ENCODE assay signal across 29 cellular contexts in the genomic region with DNA sequence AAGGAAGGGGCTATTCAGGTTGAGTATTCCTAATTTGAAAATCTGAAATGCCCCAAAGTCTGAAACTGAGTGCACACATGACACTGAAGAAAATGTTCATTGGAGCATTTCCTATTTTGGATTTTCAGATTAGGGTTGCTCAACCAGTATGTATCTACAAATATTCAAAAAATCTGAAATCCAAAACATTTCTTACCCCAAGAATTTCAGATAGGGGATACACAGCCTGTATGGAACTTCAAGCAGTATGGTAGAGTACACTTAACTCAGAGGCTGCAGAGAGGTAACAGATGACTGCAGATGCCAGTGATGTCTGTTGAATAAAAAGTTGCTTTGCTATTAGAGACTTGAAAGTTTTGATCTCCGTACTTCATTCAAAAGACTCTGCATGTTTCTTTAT. TPM values are rescaled to one million over a fixed set of nuclear protein-coding genes. Genes with fewer than 3 reads are reported as not detected.
DNase-seq lines count a peak whose midpoint lies in the region; ATAC-seq and TF ChIP-seq lines count a peak whose summit lies in the region.
"Had no signal": no experiment of that assay in that cellular context is flagged by ENCODE, and none has a peak within 500 bp of the region (broad histone marks: within the 10 kb centered on the region; RNA-seq: fewer than 3 reads in every experiment).

No MANE protein-coding gene starts in this region.

- POLR2A ChIA-PET in activated CD4-positive, alpha-beta memory T cell treated with anti-CD3 and anti-CD28 coated beads, Interleukin-2, amount 10 ng/mL, durations not matched to agents 7 days and 5 days (lab: Charles Lee) = interaction anchor here (0.6 to 1.7 kb wide), 4 partner anchors 12 to 175 kb away, joined by 3 to 6 read pairs (median 5); partner anchors contain the start of gene TAF12

- H3K36me3 Mint-ChIP-seq in activated CD4-positive, alpha-beta memory T cell treated with anti-CD3 and anti-CD28 coated beads, Interleukin-2, amount 10 ng/mL, durations not matched to agents 7 days and 5 days (ENCODE audit: low read depth) = peaks cover 24% of the 10 kb centered on the region

- H3K27me3 Mint-ChIP-seq in activated CD4-positive, alpha-beta memory T cell treated with anti-CD3 and anti-CD28 coated beads, Interleukin-2, amount 10 ng/mL, durations not matched to agents 7 days and 5 days = no peaks in the 10 kb centered on the region
- H3K27me3 Mint-ChIP-seq: activated CD4-positive, alpha-beta T cell treated with anti-CD3 and anti-CD28 coated beads for 36 hours; activated naive CD8-positive, alpha-beta T cell; memory B cell; stimulated activated memory B cell treated with anti-CD40 and anti-IgM and Interleukin-4, amounts not matched to agents 10 μg/mL and 1 μg/mL and 100 μg/mL, for 72 hours had no signal

- H3K4me1 ChIP-seq in DOHH2 (ENCODE audit: control insufficient read depth, low read length) (peaks cover 12% of the 10 kb centered on the region; the same call in 1 of the 2 replicates), OCI-LY1 (ENCODE audit: insufficient read depth, low read length, severe bottlenecking) (peaks cover 30% of the 10 kb centered on the region), fibroblast of lung (ENCODE audit: control insufficient read depth, extremely low read depth, insufficient read depth, low read length) (peaks cover 8% of the 10 kb centered on the region), osteoblast (ENCODE audit: insufficient read depth, low read length) (peaks cover 26% of the 10 kb centered on the region)

- peak in 1 of 2 donors; percentile 42 for DNase-seq in fibroblast of lung (ENCODE audit: low read depth in 2 of 2)
- no peak for DNase-seq in osteoblast (ENCODE audit: insufficient read length, low spot score, missing footprints)
- DNase-seq in GM19238 (ENCODE audit: insufficient read length, low spot score) = no peak
- DNase-seq in activated CD4-positive, alpha-beta memory T cell treated with anti-CD3 and anti-CD28 coated beads, Interleukin-2, amount 10 ng/mL, durations not matched to agents 7 days and 5 days = no peak
- no peak for DNase-seq in T-helper 9 cell
- DNase-seq: activated CD4-positive, alpha-beta T cell treated with anti-CD3 and anti-CD28 coated beads for 36 hours; activated CD8-positive, alpha-beta memory T cell treated with anti-CD3 and anti-CD28 coated beads for 24 hours; activated effector memory CD4-positive, alpha-beta T cell treated with Interleukin-2 at 50 U/mL for 16 hours; aorta; caudate nucleus; dermis blood vessel endothelial cell; heart left ventricle; NCI-H1417 treated with DMSO at 0.1 percent for 48 hours; NCI-H2081 treated with DMSO at 0.1 percent for 48 hours; NCI-H748 treated with DMSO at 0.1 percent for 48 hours; RPMI8226; stimulated activated CD4-positive, alpha-beta T cell treated with anti-CD3 and anti-CD28 coated beads, Interleukin-4, amount 100 ng/mL, for 4 hours; uterus had no signal

- H3K79me2 ChIP-seq in DOHH2 (ENCODE audit: control insufficient read depth, low read length) = peaks cover 100% of the 10 kb centered on the region
- H3K79me2 ChIP-seq in OCI-LY1 (ENCODE audit: insufficient read depth, low read length) = peaks cover 98% of the 10 kb centered on the region
- H3K79me2 ChIP-seq in fibroblast of lung (ENCODE audit: control insufficient read depth, insufficient read depth, low read length) = peaks cover 100% of the 10 kb centered on the region
- H3K79me2 ChIP-seq in osteoblast (ENCODE audit: insufficient read depth, low read length) = peaks cover 100% of the 10 kb centered on the region

- H3K27me3 ChIP-seq in DOHH2 (ENCODE audit: control insufficient read depth, low read length) (no peaks in the 10 kb centered on the region), OCI-LY1 (ENCODE audit: insufficient read depth, low read length) (no peaks in the 10 kb centered on the region), fibroblast of lung (ENCODE audit: control insufficient read depth, insufficient read depth, low read length) (no peaks in the 10 kb centered on the region), osteoblast (ENCODE audit: insufficient read depth, low read length) (no peaks in the 10 kb centered on the region)
- H3K27me3 ChIP-seq: heart left ventricle, SJSA1, uterus had no signal

- H3K9me2 ChIP-seq in DOHH2 (replicated peaks; ENCODE audit: control insufficient read depth, low read length) (no peaks in the 10 kb centered on the region), OCI-LY1 (ENCODE audit: low read depth, low read length) (no peaks in the 10 kb centered on the region)

- no peak for ATAC-seq in HG03108 (IDR thresholded peaks at IDR 0.05; ENCODE audit: unreplicated experiment)
- ATAC-seq: activated CD4-positive, alpha-beta T cell treated with anti-CD3 and anti-CD28 coated beads for 36 hours; heart left ventricle; sciatic nerve; stimulated activated memory B cell treated with anti-CD40 and anti-IgM and Interleukin-4, amounts not matched to agents 10 μg/mL and 1 μg/mL and 100 μg/mL, for 72 hours had no signal

- H3K27ac Mint-ChIP-seq in activated CD4-positive, alpha-beta memory T cell treated with anti-CD3 and anti-CD28 coated beads, Interleukin-2, amount 10 ng/mL, durations not matched to agents 7 days and 5 days = no peak overlapping the region
- H3K27ac Mint-ChIP-seq: activated CD4-positive, alpha-beta T cell treated with anti-CD3 and anti-CD28 coated beads for 36 hours; activated naive CD8-positive, alpha-beta T cell; memory B cell; stimulated activated memory B cell treated with anti-CD40 and anti-IgM and Interleukin-4, amounts not matched to agents 10 μg/mL and 1 μg/mL and 100 μg/mL, for 72 hours; T-helper 2 cell treated with Interferon-gamma antibody and Interleukin-4, amounts not matched to agents 5 μg/mL and 100 μg/mL, for 36 hours had no signal

- H3F3A ChIP-seq in DOHH2 (ENCODE audit: control insufficient read depth, insufficient read depth) (peaks cover 8% of the 10 kb centered on the region; the same call in 1 of the 2 replicates), OCI-LY1 (ENCODE audit: insufficient read depth, low read length) (no peaks in the 10 kb centered on the region)

- H3K4me3 ChIP-seq in DOHH2 (ENCODE audit: low read length) = no peak overlapping the region
- H3K4me3 ChIP-seq in OCI-LY1 (ENCODE audit: low read depth, low read length, poor library complexity, severe bottlenecking) = no peak overlapping the region
- no peak overlapping the region for H3K4me3 ChIP-seq in fibroblast of lung (replicated peaks in 1 of 4; ENCODE audit: control extremely low read depth in 1 of 4, insufficient read depth in 1 of 4, low read depth in 3 of 4, low read length in 4 of 4)
- H3K4me3 ChIP-seq in osteoblast (ENCODE audit: insufficient read depth, low read length) = no peak overlapping the region
- H3K4me3 ChIP-seq: heart left ventricle, SJSA1, uterus had no signal

- H3K9me3 Mint-ChIP-seq in activated CD4-positive, alpha-beta memory T cell treated with anti-CD3 and anti-CD28 coated beads, Interleukin-2, amount 10 ng/mL, durations not matched to agents 7 days and 5 days = no peaks in the 10 kb centered on the region
- H3K9me3 Mint-ChIP-seq: memory B cell; stimulated activated memory B cell treated with anti-CD40 and anti-IgM and Interleukin-4, amounts not matched to agents 10 μg/mL and 1 μg/mL and 100 μg/mL, for 72 hours; T-helper 2 cell treated with Interferon-gamma antibody and Interleukin-4, amounts not matched to agents 5 μg/mL and 100 μg/mL, for 36 hours had no signal

- H3K9ac ChIP-seq in OCI-LY1 (ENCODE audit: low read length) = no peak overlapping the region
- H3K9ac ChIP-seq in fibroblast of lung (ENCODE audit: insufficient read depth, low read length) = no peak overlapping the region
- H3K9ac ChIP-seq: KMS-11 had no signal

- H3K27ac ChIP-seq in DOHH2 (ENCODE audit: low read depth, low read length) = no peak overlapping the region
- no peak overlapping the region for H3K27ac ChIP-seq in OCI-LY1 (ENCODE audit: low read depth, low read length, poor library complexity, severe bottlenecking)
- H3K27ac ChIP-seq in fibroblast of lung (ENCODE audit: insufficient read depth, low read length) = no peak overlapping the region
- no peak overlapping the region for H3K27ac ChIP-seq in osteoblast (ENCODE audit: low read depth, low read length)
- H3K27ac ChIP-seq: heart left ventricle, KMS-11, SJSA1 had no signal

- H3K4me2 ChIP-seq in DOHH2 (ENCODE audit: low read length) (0 out of 2 replicates have a peak overlapping the region, but pooled peaks have one; percentile 4), OCI-LY1 (ENCODE audit: low read length) (peak overlapping the region; percentile 29), fibroblast of lung (ENCODE audit: extremely low read depth, insufficient read depth, low read length) (peak overlapping the region; percentile 58), osteoblast (ENCODE audit: insufficient read depth, low read length) (peak overlapping the region; percentile 16)
- H3K4me2 ChIP-seq: KMS-11 had no signal

- H2AFZ ChIP-seq in OCI-LY1 (ENCODE audit: low read length) = no peak overlapping the region
- no peak overlapping the region for H2AFZ ChIP-seq in fibroblast of lung (ENCODE audit: low read length)
- no peak overlapping the region for H2AFZ ChIP-seq in osteoblast (ENCODE audit: low read length)

- H3K4me1 Mint-ChIP-seq in activated CD4-positive, alpha-beta memory T cell treated with anti-CD3 and anti-CD28 coated beads, Interleukin-2, amount 10 ng/mL, durations not matched to agents 7 days and 5 days = peaks cover 19% of the 10 kb centered on the region

- H3K36me3 ChIP-seq in DOHH2 (ENCODE audit: control insufficient read depth, low read length) (peaks cover 80% of the 10 kb centered on the region), OCI-LY1 (ENCODE audit: insufficient read depth, low read length) (peaks cover 80% of the 10 kb centered on the region), fibroblast of lung (ENCODE audit: control insufficient read depth, insufficient read depth, low read length) (no peaks in the 10 kb centered on the region), osteoblast (ENCODE audit: insufficient read depth, low read length) (peaks cover 31% of the 10 kb centered on the region)
- H3K36me3 ChIP-seq: uterus had no signal

- H3K4me3 Mint-ChIP-seq in activated CD4-positive, alpha-beta memory T cell treated with anti-CD3 and anti-CD28 coated beads, Interleukin-2, amount 10 ng/mL, durations not matched to agents 7 days and 5 days = no peak overlapping the region
- H3K4me3 Mint-ChIP-seq: activated CD4-positive, alpha-beta T cell treated with anti-CD3 and anti-CD28 coated beads for 36 hours; activated naive CD8-positive, alpha-beta T cell; memory B cell; stimulated activated memory B cell treated with anti-CD40 and anti-IgM and Interleukin-4, amounts not matched to agents 10 μg/mL and 1 μg/mL and 100 μg/mL, for 72 hours; T-helper 2 cell treated with Interferon-gamma antibody and Interleukin-4, amounts not matched to agents 5 μg/mL and 100 μg/mL, for 36 hours had no signal

- H4K20me1 ChIP-seq in DOHH2 (ENCODE audit: control insufficient read depth, insufficient read depth, low read depth, low read length) (peaks cover 48% of the 10 kb centered on the region), OCI-LY1 (ENCODE audit: insufficient read depth, low read length) (peaks cover 5% of the 10 kb centered on the region; the same call in 1 of the 2 replicates), fibroblast of lung (ENCODE audit: control insufficient read depth, extremely low read depth, insufficient read depth, low read length) (peaks cover 7% of the 10 kb centered on the region), osteoblast (ENCODE audit: insufficient read depth, low read length) (peaks cover 86% of the 10 kb centered on the region)

- CTCF ChIA-PET in activated CD4-positive, alpha-beta memory T cell treated with anti-CD3 and anti-CD28 coated beads, Interleukin-2, amount 10 ng/mL, durations not matched to agents 7 days and 5 days (lab: Charles Lee) = interaction anchor here (1.2 to 1.7 kb wide), 2 partner anchors 29 to 115 kb away, joined by 3 to 6 read pairs; no protein-coding TSS in a partner anchor

- no peaks in the 10 kb centered on the region for H3K9me3 ChIP-seq in DOHH2 (ENCODE audit: control insufficient read depth, insufficient read depth, low read length)
- no peaks in the 10 kb centered on the region for H3K9me3 ChIP-seq in OCI-LY1 (ENCODE audit: low read length)
- H3K9me3 ChIP-seq in fibroblast of lung (ENCODE audit: control insufficient read depth, insufficient read depth, low read depth, low read length) = no peaks in the 10 kb centered on the region
- no peaks in the 10 kb centered on the region for H3K9me3 ChIP-seq in osteoblast (ENCODE audit: low read depth, low read length)
- H3K9me3 ChIP-seq: heart left ventricle, uterus had no signal

- no peak for TF ChIP-seq CTCF in DOHH2 (IDR thresholded peaks at IDR 0.05; ENCODE audit: low read depth, low read length, poor library complexity, severe bottlenecking)
- TF ChIP-seq CTCF in OCI-LY1 (IDR thresholded peaks at IDR 0.05; ENCODE audit: low read length) = no peak
- TF ChIP-seq CTCF in fibroblast of lung (conservative IDR thresholded peaks at IDR 0.05 in 1 of 2, IDR thresholded peaks at IDR 0.05 in 1 of 2; ENCODE audit: low read depth in 1 of 2, low read length in 2 of 2) = no peak
- no peak for TF ChIP-seq CTCF in osteoblast (IDR thresholded peaks at IDR 0.05; ENCODE audit: extremely low read depth, low read depth, low read length)

RNA-seq across cellular contexts. Expression of gene YTHDF2, which starts 19.0 kb away (rescaled TPM):
- total RNA-seq in fibroblast of lung = 57.3 and 57.5 TPM in 2 replicates
- 87.9 and 89.0 TPM in 2 replicates for polyA plus RNA-seq in fibroblast of lung
- polyA plus RNA-seq in fibroblast of lung (2012) = 56.9 and 64.9 TPM in 2 replicates
- polyA minus RNA-seq in fibroblast of lung (ENCODE audit: low replicate concordance) = 72.5 and 109 TPM in 2 replicates
- 56.9 and 63.0 TPM in 2 replicates for total RNA-seq in osteoblast
- total RNA-seq in activated CD4-positive, alpha-beta memory T cell treated with anti-CD3 and anti-CD28 coated beads, Interleukin-2, amount 10 ng/mL, durations not matched to agents 7 days and 5 days = 10 to 100 TPM; 69.9 to 70.9 TPM

RNA-seq across cellular contexts. Expression of gene OPRD1, which starts 56.3 kb away (rescaled TPM):
- under 0.01 TPM in 1 of 2 replicates, not detected in the other for total RNA-seq in fibroblast of lung
- polyA plus RNA-seq in fibroblast of lung = 0.01 TPM in 1 of 2 replicates, not detected in the other
- not detected in 2 replicates for polyA plus RNA-seq in fibroblast of lung (2012)
- polyA minus RNA-seq in fibroblast of lung (ENCODE audit: low replicate concordance) = not detected in 2 replicates
- not detected in 2 replicates for total RNA-seq in osteoblast
- total RNA-seq in activated CD4-positive, alpha-beta memory T cell treated with anti-CD3 and anti-CD28 coated beads, Interleukin-2, amount 10 ng/mL, durations not matched to agents 7 days and 5 days = not detected
- total RNA-seq: aorta, posterior vena cava, sciatic nerve had no signal
- polyA plus RNA-seq: aorta had no signal

Comparison
In these comparisons a context has a peak if more than half of its experiments do, and no peak if none do; other contexts are left out.
1. H3K4me2 ChIP-seq: peak in every context shown above with its lines; median percentile 58 in fibroblast of lung; 29 in OCI-LY1; 16 in osteoblast; 4 in DOHH2.